Comparison of ENCODE assay signal across 20 cellular contexts in the genomic region with DNA sequence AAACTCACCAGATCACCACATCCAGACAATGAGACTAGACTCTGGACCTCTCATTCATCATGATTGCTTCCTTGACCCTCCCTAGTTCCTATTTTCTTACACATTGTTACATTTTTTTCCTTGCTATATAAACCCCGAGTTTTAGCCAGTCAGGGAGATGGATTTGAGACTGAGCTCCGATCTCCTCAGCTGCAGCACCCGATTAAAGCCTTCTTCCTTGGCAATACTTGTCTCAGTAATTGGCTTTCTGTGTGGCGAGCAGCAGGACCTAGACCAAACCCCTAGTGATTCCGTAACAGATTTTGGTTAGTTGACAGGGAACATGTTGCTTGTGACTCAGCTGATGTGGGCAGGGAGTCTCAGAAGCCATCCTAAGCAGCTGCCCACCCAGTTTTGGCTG.
"Had no signal": no experiment of that assay in that cellular context is flagged by ENCODE, and none has a peak within 500 bp of the region (broad histone marks: within the 10 kb centered on the region; RNA-seq: fewer than 3 reads in every experiment).

No MANE protein-coding gene starts in this region.

- DNase-seq: IMR-90; NCI-H1092 treated with DMSO at 0.1 percent for 48 hours; NCI-H1436; NCI-H187; NCI-H2029; NCI-H2081 treated with DMSO at 0.1 percent for 48 hours; NCI-H2171; NCI-H226; NCI-H446; NCI-H510A; NCI-H524 treated with DMSO at 0.1 percent for 48 hours; NCI-H69; NCI-H774; NK-92 treated with Interleukin-12 subunit alpha and Interleukin-12 subunit beta, amount 100 ng/mL, for 24 hours; PC-3; Peyer's patch; SIG-M5 had no signal

- H3K27ac ChIP-seq: Peyer's patch, SJSA1, SK-N-MC had no signal

- H3K4me3 ChIP-seq: Peyer's patch, SJSA1, SK-N-MC had no signal

- H3K4me1 ChIP-seq: Peyer's patch, SJSA1 had no signal

- ATAC-seq: PC-3, Right ventricle myocardium inferior had no signal

- H3K27me3 ChIP-seq: Peyer's patch, SJSA1 had no signal

- H3K9me3 ChIP-seq: Peyer's patch, SJSA1 had no signal
